11 cellular contexts compared by ENCODE assay signal in genomic region chr1:81808760-81809159, GRCh38. TPM values are rescaled to one million over a fixed set of nuclear protein-coding genes. Genes with fewer than 3 reads are reported as not detected.
DNase-seq lines count a peak whose midpoint lies in the region; ATAC-seq and TF ChIP-seq lines count a peak whose summit lies in the region.
"Had no signal": no experiment of that assay in that cellular context is flagged by ENCODE, and none has a peak within 500 bp of the region (broad histone marks: within the 10 kb centered on the region; RNA-seq: fewer than 3 reads in every experiment).

No MANE protein-coding gene starts in this region.

- in situ Hi-C loops in brain microvascular endothelial cell (cut with HindIII; ENCODE audit: low pct_ligation_motif_present, low sequenced_read_pairs) = no loop called here

- H3K4me1 ChIP-seq in A673 (ENCODE audit: insufficient read depth, low read length, poor library complexity, severe bottlenecking) (no peaks in the 10 kb centered on the region), HUES48 (ENCODE audit: control insufficient read depth, insufficient read depth, low read length) (peaks cover 67% of the 10 kb centered on the region), right lobe of liver (peaks cover 0 to 86% (median 20%) of the 10 kb centered on the region in 4 donors)

- H3K9me3 ChIP-seq in A673 (ENCODE audit: low read depth, low read length, poor library complexity, severe bottlenecking) (no peaks in the 10 kb centered on the region), HUES48 (ENCODE audit: control insufficient read depth, insufficient read depth, low read length) (no peaks in the 10 kb centered on the region), right lobe of liver (no peaks in the 10 kb centered on the region)
- H3K9me3 ChIP-seq: mucosa of descending colon had no signal

- POLR2A ChIA-PET in A673 (lab: Charles Lee; ENCODE audit: low non-redundant PET) = no interaction called here

- H3K36me3 ChIP-seq in A673 (ENCODE audit: insufficient read depth, low read length, poor library complexity, severe bottlenecking) (no peaks in the 10 kb centered on the region), HUES48 (ENCODE audit: control insufficient read depth, insufficient read depth, low read length) (no peaks in the 10 kb centered on the region), brain microvascular endothelial cell (replicated peaks) (no peaks in the 10 kb centered on the region), right lobe of liver (no peaks in the 10 kb centered on the region)

- 8% methylated on average over 7 of the region's 7 CpGs for WGBS in right lobe of liver (ENCODE audit: insufficient coverage, low coverage, low lambda C conversion rate, missing lambda C conversion rate)

- H3K4me3 ChIP-seq in A673 (ENCODE audit: low read depth, low read length, poor library complexity, severe bottlenecking) (no peak overlapping the region), HUES48 (ENCODE audit: low read depth, low read length) (no peak overlapping the region), brain microvascular endothelial cell (ENCODE audit: low read depth, low read length) (no peak overlapping the region), right lobe of liver (peak overlapping the region in 2 of 3 donors; percentile 5 to 15)
- H3K4me3 ChIP-seq: mucosa of descending colon had no signal

- peaks cover 75% of the 10 kb centered on the region for H3K27me3 ChIP-seq in A673 (replicated peaks; ENCODE audit: insufficient read depth, low read depth, low read length, poor library complexity)
- H3K27me3 ChIP-seq in HUES48 (ENCODE audit: control insufficient read depth, insufficient read depth, low read length) = no peaks in the 10 kb centered on the region
- H3K27me3 ChIP-seq in brain microvascular endothelial cell (replicated peaks) = no peaks in the 10 kb centered on the region
- no peaks in the 10 kb centered on the region for H3K27me3 ChIP-seq in right lobe of liver

- ATAC-seq in right lobe of liver = peak; percentile 69 to 82 (median 80)
- ATAC-seq: mucosa of descending colon had no signal

- CTCF ChIA-PET in A673 (lab: Charles Lee) = no interaction called here

- H3K27ac ChIP-seq in A673 (ENCODE audit: low read depth, low read length, poor library complexity, severe bottlenecking) (no peak overlapping the region), HUES48 (ENCODE audit: low read depth, low read length) (peak overlapping the region; percentile 43), brain microvascular endothelial cell (no peak overlapping the region), right lobe of liver (peak overlapping the region; percentile 13 to 47 (median 46))

- no TSS peak for BruUV-seq in A673 (replicated peaks; lab: Mats Ljungman, UMichigan)

- TF ChIP-seq CTCF in A673 (conservative IDR thresholded peaks at IDR 0.05; ENCODE audit: low read depth, low read length) = peak; percentile 33; the same call in 1 of the 2 replicates
- peak; percentile 36 for TF ChIP-seq CTCF in brain microvascular endothelial cell (IDR thresholded peaks at IDR 0.05; ENCODE audit: low read depth, low read length, missing control alignments)
- peak; percentile 18 to 33 (median 27) for TF ChIP-seq CTCF in right lobe of liver (IDR thresholded peaks at IDR 0.05)

- DNase-seq in A673 (ENCODE audit: low spot score) (peak; percentile 12), brain microvascular endothelial cell (peak; percentile 9), right lobe of liver (no peak), SHP77 treated with DMSO at 0.1 percent for 48 hours (lab: John Stamatoyannopoulos, UW) (no peak), EL (no peak)
- DNase-seq in effector CD4-positive, alpha-beta T cell = no peak
- DNase-seq in stimulated activated CD4-positive, alpha-beta T cell treated with anti-CD3 and anti-CD28 coated beads, Interleukin-1b, Interleukin-23, amount 100 ng/mL, for 48 hours = no peak
- DNase-seq: mucosa of descending colon, NCI-H345, T-helper 2 cell had no signal

- H3K9ac ChIP-seq in HUES48 (ENCODE audit: low read depth, low read length) = no peak overlapping the region

- intact Hi-C loops in A673 (cut with micrococcal nuclease; ENCODE audit: unreplicated experiment) = no loop called here
- intact Hi-C loops in right lobe of liver (cut with DNase I) = no loop called here

- TF ChIP-seq POLR2A in right lobe of liver (IDR thresholded peaks at IDR 0.05) = no peak

RNA-seq across cellular contexts. Expression of gene ADGRL2, which starts 8.0 kb away (rescaled TPM):
- 1.5 and 2.8 TPM in 2 replicates for total RNA-seq in A673 (2021)
- 10 to 100 TPM; 38.0 to 72.3 (median 51.2) TPM for total RNA-seq in right lobe of liver

Comparison
In these comparisons a context has a peak if more than half of its experiments do, and no peak if none do; other contexts are left out.
1. DNase-seq: peak in A673 (single experiment) and brain microvascular endothelial cell (single experiment); none in right lobe of liver (0 of 3), effector CD4-positive, alpha-beta T cell (single experiment), stimulated activated CD4-positive, alpha-beta T cell treated with anti-CD3 and anti-CD28 coated beads, Interleukin-1b, Interleukin-23, amount 100 ng/mL, for 48 hours (single experiment), SHP77 treated with DMSO at 0.1 percent for 48 hours (single experiment) and EL (single experiment).
2. H3K27ac ChIP-seq: peak in HUES48 (single experiment) and right lobe of liver (3 of 3); none in A673 (single experiment) and brain microvascular endothelial cell (single experiment).
3. H3K4me3 ChIP-seq: peak in right lobe of liver (2 of 3); none in A673 (single experiment), HUES48 (single experiment) and brain microvascular endothelial cell (single experiment).
4. RNA of gene ADGRL2, which starts 8.0 kb away (total RNA-seq): 38.0 to 72.3 TPM in right lobe of liver; 1.5 to 2.8 TPM in A673; every median in the first group is over 10 times any median in the second.
5. Peak in every context shown above with its lines, with median percentiles within 50 percentile points of each other: CTCF ChIP-seq.